Comparison of ENCODE assay signal across 9 cellular contexts in the genomic region with DNA sequence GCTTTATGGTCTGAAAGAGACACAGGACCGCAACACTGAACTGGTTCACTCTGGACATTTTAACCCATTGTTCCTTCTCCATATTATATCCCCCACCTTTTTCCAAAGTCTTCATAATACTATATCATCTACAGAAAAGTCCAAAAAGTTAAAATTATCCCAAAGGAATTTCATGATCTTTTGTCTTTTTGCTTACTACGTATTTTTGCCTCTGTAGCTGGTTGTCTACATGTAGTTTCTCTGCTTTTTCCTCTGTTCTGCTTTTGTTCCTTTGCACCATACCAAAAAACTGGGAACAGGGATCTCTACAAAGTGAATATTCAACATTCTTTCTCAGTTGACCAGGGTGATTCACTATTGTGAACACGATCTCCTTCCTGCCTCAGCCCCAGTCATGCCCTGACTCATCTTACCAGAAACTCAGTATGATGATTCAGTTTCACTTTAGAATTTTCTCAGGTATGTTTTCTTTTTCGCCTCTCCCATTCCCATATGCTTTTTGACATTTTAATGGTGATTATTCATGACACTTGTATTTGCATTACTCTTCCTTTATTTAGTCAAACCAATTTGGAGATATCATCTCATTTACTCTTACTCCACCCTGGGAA. TPM values are rescaled to one million over a fixed set of nuclear protein-coding genes. Genes with fewer than 3 reads are reported as not detected.
DNase-seq lines count a peak whose midpoint lies in the region; ATAC-seq lines count a peak whose summit lies in the region.
"Had no signal": no experiment of that assay in that cellular context is flagged by ENCODE, and none has a peak within 500 bp of the region (broad histone marks: within the 10 kb centered on the region; RNA-seq: fewer than 3 reads in every experiment).

No MANE protein-coding gene starts in this region.

- H3K4me3 ChIP-seq in CD4-positive, CD25-positive, alpha-beta regulatory T cell (ENCODE audit: low read depth, low read length) = no peak overlapping the region

- no peak overlapping the region for H3K27ac ChIP-seq in CD4-positive, CD25-positive, alpha-beta regulatory T cell (ENCODE audit: insufficient read depth, low read length, poor library complexity, severe bottlenecking)

- H3K4me1 Mint-ChIP-seq in CD4-positive, CD25-positive, alpha-beta regulatory T cell = peaks cover 5 to 10% (median 5%) of the 10 kb centered on the region in 4 donors

- H3K27me3 ChIP-seq in CD4-positive, CD25-positive, alpha-beta regulatory T cell (ENCODE audit: control insufficient read depth, insufficient read depth, low read length) = no peaks in the 10 kb centered on the region

- H3K4me3 Mint-ChIP-seq in CD4-positive, CD25-positive, alpha-beta regulatory T cell = no peak overlapping the region

- ATAC-seq in CD4-positive, CD25-positive, alpha-beta regulatory T cell (ENCODE audit: low read depth in 2 of 2) = peak; percentile 38 to 62
- ATAC-seq in HG02588 (IDR thresholded peaks at IDR 0.05; ENCODE audit: unreplicated experiment) (no peak), GM21786 (IDR thresholded peaks at IDR 0.05; ENCODE audit: unreplicated experiment) (no peak), HG02571 (IDR thresholded peaks at IDR 0.05; ENCODE audit: unreplicated experiment) (no peak)

- H3K27ac Mint-ChIP-seq in CD4-positive, CD25-positive, alpha-beta regulatory T cell = peak overlapping the region in 2 of 3 donors; percentile 34 to 84

- H3K9me3 ChIP-seq in CD4-positive, CD25-positive, alpha-beta regulatory T cell (ENCODE audit: control insufficient read depth in 2 of 2, low read length in 2 of 2) = no peaks in the 10 kb centered on the region

- H3K9me3 Mint-ChIP-seq in CD4-positive, CD25-positive, alpha-beta regulatory T cell = no peaks in the 10 kb centered on the region

- peak in 1 of 3 donors; percentile 44 for DNase-seq in CD4-positive, CD25-positive, alpha-beta regulatory T cell
- DNase-seq in LHCN-M2 (ENCODE audit: low read depth) (peak; percentile 92), amniotic epithelial cell (ENCODE audit: low read depth) (peak; percentile 74), myocyte (ENCODE audit: low read depth) (peak; percentile 69), NCI-H187 (lab: John Stamatoyannopoulos, UW) (no peak)
- DNase-seq: KBM-7 had no signal

- no peaks in the 10 kb centered on the region for H3K27me3 Mint-ChIP-seq in CD4-positive, CD25-positive, alpha-beta regulatory T cell

- no peaks in the 10 kb centered on the region for H3K4me1 ChIP-seq in CD4-positive, CD25-positive, alpha-beta regulatory T cell (ENCODE audit: control insufficient read depth, insufficient read depth, low read length, poor library complexity, severe bottlenecking)

- peaks cover 84% of the 10 kb centered on the region for H3K36me3 ChIP-seq in CD4-positive, CD25-positive, alpha-beta regulatory T cell (ENCODE audit: control insufficient read depth, insufficient read depth, low read length)

- H3K36me3 Mint-ChIP-seq in CD4-positive, CD25-positive, alpha-beta regulatory T cell = peaks cover 45% of the 10 kb centered on the region

RNA-seq across cellular contexts. Expression of a gene that starts 14.4 kb away (rescaled TPM):
- total RNA-seq in CD4-positive, CD25-positive, alpha-beta regulatory T cell = 70.0 TPM
- polyA plus RNA-seq in CD4-positive, CD25-positive, alpha-beta regulatory T cell = 100 to 1,000 TPM; 172 to 199 (median 188) TPM
- 189 and 199 TPM in 2 replicates for total RNA-seq in LHCN-M2 (2014; rRNA removed)
- 122 TPM for polyA plus RNA-seq in LHCN-M2 (2012)
- 131 and 142 TPM in 2 replicates for total RNA-seq in myocyte
- polyA plus RNA-seq in myocyte (2012) = 127 TPM

RNA-seq across cellular contexts. Expression of a gene that starts 29.4 kb away (rescaled TPM):
- total RNA-seq in CD4-positive, CD25-positive, alpha-beta regulatory T cell = 25.3 TPM
- 10 to 100 TPM; 25.4 to 36.3 (median 28.2) TPM for polyA plus RNA-seq in CD4-positive, CD25-positive, alpha-beta regulatory T cell
- total RNA-seq in LHCN-M2 (2014; rRNA removed) = 44.1 and 45.4 TPM in 2 replicates
- polyA plus RNA-seq in LHCN-M2 (2012) = 11.3 TPM
- 69.8 and 80.0 TPM in 2 replicates for total RNA-seq in myocyte
- polyA plus RNA-seq in myocyte (2012) = 20.0 TPM

Comparison
In these comparisons a context has a peak if more than half of its experiments do, and no peak if none do; other contexts are left out.
1. ATAC-seq: peak in CD4-positive, CD25-positive, alpha-beta regulatory T cell (2 of 2); none in HG02588 (single experiment), GM21786 (single experiment) and HG02571 (single experiment).
2. DNase-seq: peak in LHCN-M2 (single experiment), amniotic epithelial cell (single experiment) and myocyte (single experiment); none in NCI-H187 (0 of 2).